29 cellular contexts compared by ENCODE assay signal in genomic region chr5:122154491-122154890, GRCh38. TPM values are rescaled to one million over a fixed set of nuclear protein-coding genes. Genes with fewer than 3 reads are reported as not detected.
DNase-seq lines count a peak whose midpoint lies in the region; ATAC-seq, FAIRE-seq and TF ChIP-seq lines count a peak whose summit lies in the region.
"Had no signal": no experiment of that assay in that cellular context is flagged by ENCODE, and none has a peak within 500 bp of the region (broad histone marks: within the 10 kb centered on the region; RNA-seq: fewer than 3 reads in every experiment).

No MANE protein-coding gene starts in this region.

- H3K9me2 ChIP-seq in GM23248 (ENCODE audit: insufficient read depth): no peaks in the 10 kb centered on the region
- no peaks in the 10 kb centered on the region for H3K9me2 ChIP-seq in hepatocyte (replicated peaks; ENCODE audit: insufficient read depth)

- DNase-seq in GM23248: peak; percentile 70
- no peak for DNase-seq in K562 (ENCODE audit: extremely low read depth in 1 of 4, low spot score in 3 of 4)
- no peak for DNase-seq in hepatocyte (ENCODE audit: low spot score)
- no peak for DNase-seq in suprapubic skin (ENCODE audit: low spot score in 2 of 2)
- DNase-seq in cerebellar nuclear complex (lab: John Stamatoyannopoulos, UW): no peak
- DNase-seq in activated T-cell treated with anti-CD3 and anti-CD28 coated beads, Interleukin-2, amount 50 U/mL, for 4 hours: no peak
- DNase-seq in H7: no peak
- DNase-seq: activated CD4-positive, alpha-beta T cell treated with anti-CD3 and anti-CD28 coated beads, Interleukin-2, amount 50 U/mL, for 4 hours; activated naive CD4-positive, alpha-beta T cell treated with anti-CD3 and anti-CD28 coated beads for 36 hours; C1 segment of cervical spinal cord; COR-L47; GDM1; NCI-H1105 treated with DMSO at 0.1 percent for 48 hours; NCI-H1930; NCI-H526; nephron progenitor cell; ovary; PC-3; stimulated activated CD4-positive, alpha-beta T cell treated with anti-CD3 and anti-CD28 coated beads, Interleukin-1b, Interleukin-23, amount 100 ng/mL, for 48 hours; T-helper 17 cell had no signal

- H3K9me1 ChIP-seq in K562 (ENCODE audit: control insufficient read depth, insufficient read depth, low read length): no peaks in the 10 kb centered on the region

- CTCF ChIA-PET in K562 (lab: Yijun Ruan, JAX; ENCODE audit: low intra/inter-chr PET ratio): no interaction called here

- H3K27me3 Mint-ChIP-seq in activated T-cell treated with anti-CD3 and anti-CD28 coated beads, Interleukin-2, amount 50 U/mL, for 4 hours (ENCODE audit: low read depth): no peaks in the 10 kb centered on the region
- H3K27me3 Mint-ChIP-seq: brain; stimulated activated naive CD8-positive, alpha-beta T cell treated with anti-CD3 and anti-CD28 coated beads, Interleukin-15, Interleukin-2, amounts not matched to agents 100 ng/mL and 50 ng/mL, for 24 hours had no signal

- H3K4me2 ChIP-seq in GM23248 (ENCODE audit: unreplicated experiment) (peak overlapping the region; percentile 79), K562 (ENCODE audit: insufficient read depth, low read length) (no peak overlapping the region), hepatocyte (no peak overlapping the region)

- H4K20me1 ChIP-seq in GM23248 (ENCODE audit: insufficient read depth) (no peaks in the 10 kb centered on the region), K562 (replicated peaks; ENCODE audit: control insufficient read depth, insufficient read depth, low read length) (no peaks in the 10 kb centered on the region), hepatocyte (ENCODE audit: insufficient read depth, poor library complexity, severe bottlenecking) (no peaks in the 10 kb centered on the region)

- intact Hi-C loops in K562 (cut with micrococcal nuclease): no loop called here

- in situ Hi-C loops in GM23248 (cut with MboI) (loop anchor here (25.0 kb wide), 1 partner anchor 192 kb away; the partner anchor contains the start of gene SRFBP1), K562 (cut with MboI) (no loop called here)

- H3K27ac ChIP-seq in GM23248 (peak overlapping the region; percentile 95), K562 (ENCODE audit: extremely low read depth, low read depth, low read length) (0 out of 3 replicates have a peak overlapping the region, but pooled peaks have one; percentile 8), hepatocyte (peak overlapping the region; percentile 63), suprapubic skin (peak overlapping the region; percentile 56)
- H3K27ac ChIP-seq: ovary, SK-N-MC, vagina had no signal

- H3K4me3 ChIP-seq in GM23248 (peak overlapping the region; percentile 46), K562 (no peak overlapping the region), hepatocyte (no peak overlapping the region), suprapubic skin (no peak overlapping the region), H7 (ENCODE audit: insufficient read depth, low read depth, low read length) (no peak overlapping the region)
- H3K4me3 ChIP-seq: ovary, SK-N-MC, thoracic aorta, vagina had no signal

- H3K9me3 ChIP-seq in GM23248 (ENCODE audit: low read depth) (no peaks in the 10 kb centered on the region), K562 (replicated peaks; ENCODE audit: control insufficient read depth, insufficient read depth, low read depth, low read length) (no peaks in the 10 kb centered on the region), hepatocyte (ENCODE audit: low read depth) (no peaks in the 10 kb centered on the region), suprapubic skin (no peaks in the 10 kb centered on the region)
- H3K9me3 ChIP-seq: ovary, thoracic aorta, vagina had no signal

- peaks cover 5% of the 10 kb centered on the region for H3K4me1 Mint-ChIP-seq in activated T-cell treated with anti-CD3 and anti-CD28 coated beads, Interleukin-2, amount 50 U/mL, for 4 hours (ENCODE audit: low read depth)

- TF ChIP-seq RAD21 in K562 (CRISPR knock-in tag; conservative IDR thresholded peaks at IDR 0.05 in 1 of 2, IDR thresholded peaks at IDR 0.05 in 1 of 2): no peak

- no peak for TF ChIP-seq POLR2A in K562 (conservative IDR thresholded peaks at IDR 0.05)
- TF ChIP-seq POLR2A in suprapubic skin (IDR thresholded peaks at IDR 0.05): no peak

- TF ChIP-seq EP300 in K562 (IDR thresholded peaks at IDR 0.05; ENCODE audit: low read length) (no peak), suprapubic skin (IDR thresholded peaks at IDR 0.05) (no peak)

- no peaks in the 10 kb centered on the region for H3K36me3 ChIP-seq in GM23248 (ENCODE audit: low read depth)
- no peaks in the 10 kb centered on the region for H3K36me3 ChIP-seq in K562 (ENCODE audit: control insufficient read depth, insufficient read depth, low read length)
- no peaks in the 10 kb centered on the region for H3K36me3 ChIP-seq in hepatocyte (replicated peaks; ENCODE audit: insufficient read depth, low read depth)
- H3K36me3 ChIP-seq in suprapubic skin: no peaks in the 10 kb centered on the region
- no peaks in the 10 kb centered on the region for H3K36me3 ChIP-seq in H7 (replicated peaks; ENCODE audit: control insufficient read depth, insufficient read depth, low read length)
- H3K36me3 ChIP-seq: ovary, thoracic aorta, vagina had no signal

- WGBS in GM23248 (ENCODE audit: low coverage in 1 of 2, low lambda C conversion rate in 2 of 2, missing lambda C conversion rate in 2 of 2), 2 experiments: 56 to 58% methylated on average over 5 of the region's 5 CpGs
- WGBS in K562 (ENCODE audit: insufficient coverage, low coverage, missing lambda C conversion rate): 62% methylated on average over 5 of the region's 5 CpGs
- 90% methylated on average over 5 of the region's 5 CpGs for WGBS in hepatocyte (ENCODE audit: low lambda C conversion rate, missing lambda C conversion rate)
- WGBS in suprapubic skin: 85% methylated on average over 5 of the region's 5 CpGs

- TF ChIP-seq CTCF in K562 (IDR thresholded peaks at IDR 0.05 in 2 of 3, conservative IDR thresholded peaks at IDR 0.05 in 1 of 3; ENCODE audit: insufficient read depth in 2 of 3, low read depth in 1 of 3, low read length in 3 of 3) (no peak), hepatocyte (IDR thresholded peaks at IDR 0.05; ENCODE audit: poor library complexity) (no peak), suprapubic skin (IDR thresholded peaks at IDR 0.05) (no peak)

- POLR2A ChIA-PET in K562 (lab: Yijun Ruan, JAX): interaction anchor here (1.3 to 1.4 kb wide), 2 partner anchors 10 to 12 kb away, joined by 3 read pairs; no protein-coding TSS in a partner anchor

- no TSS peak for BruUV-seq in K562 (replicated peaks; lab: Mats Ljungman, UMichigan)

- H3K79me2 ChIP-seq in GM23248 (ENCODE audit: insufficient read depth) (no peaks in the 10 kb centered on the region), K562 (ENCODE audit: control insufficient read depth, insufficient read depth, low read length) (no peaks in the 10 kb centered on the region), hepatocyte (no peaks in the 10 kb centered on the region)

- no peaks in the 10 kb centered on the region for H3K9me3 Mint-ChIP-seq in activated T-cell treated with anti-CD3 and anti-CD28 coated beads, Interleukin-2, amount 50 U/mL, for 4 hours
- H3K9me3 Mint-ChIP-seq: activated naive CD4-positive, alpha-beta T cell treated with anti-CD3 and anti-CD28 coated beads for 36 hours; activated T-helper 1 cell treated with anti-CD3 and anti-CD28 coated beads, Interleukin-12 subunit alpha, Interleukin-12 subunit beta, Interleukin-2, Interleukin-4 antibody, amounts not matched to agents 30 ng/mL and 10 ng/mL and 1 ng/mL, durations not matched to agents 14 hours and 24 hours and 36 hours; brain; nephron progenitor cell; stimulated activated naive CD8-positive, alpha-beta T cell treated with anti-CD3 and anti-CD28 coated beads, Interleukin-15, Interleukin-2, amounts not matched to agents 100 ng/mL and 50 ng/mL, for 24 hours had no signal

- peak; percentile 69 for FAIRE-seq in K562 (lab: Jason Lieb, UNC)
- FAIRE-seq: HTR-8/SVneo had no signal

- ATAC-seq in K562: no peak
- no peak for ATAC-seq in activated T-cell treated with anti-CD3 and anti-CD28 coated beads, Interleukin-2, amount 50 U/mL, for 4 hours
- no peak for ATAC-seq in GM21717 (IDR thresholded peaks at IDR 0.05; ENCODE audit: unreplicated experiment)
- ATAC-seq: activated CD4-positive, CD25-positive, alpha-beta regulatory T cell treated with anti-CD3 and anti-CD28 coated beads, Interleukin-2, amount 50 U/mL, for 24 hours; PC-3; T-helper 17 cell had no signal

- peaks cover 56% of the 10 kb centered on the region for H3F3A ChIP-seq in GM23248 (ENCODE audit: insufficient read depth)

- H3K4me1 ChIP-seq in GM23248 (ENCODE audit: insufficient read depth): peaks cover 64% of the 10 kb centered on the region
- peaks cover 4 to 14% of the 10 kb centered on the region in 2 experiments; a peak in 3 of 5 replicates for H3K4me1 ChIP-seq in K562 (replicated peaks in 1 of 2; ENCODE audit: control insufficient read depth in 2 of 2, insufficient read depth in 2 of 2, low read length in 2 of 2)
- no peaks in the 10 kb centered on the region for H3K4me1 ChIP-seq in hepatocyte (ENCODE audit: insufficient read depth)
- peaks cover 6% of the 10 kb centered on the region for H3K4me1 ChIP-seq in suprapubic skin
- H3K4me1 ChIP-seq: vagina had no signal

- H3K9ac ChIP-seq in GM23248: peak overlapping the region; percentile 74
- H3K9ac ChIP-seq in K562 (ENCODE audit: insufficient read depth in 1 of 2, low read depth in 2 of 2, low read length in 2 of 2): no peak overlapping the region

- no peaks in the 10 kb centered on the region for H3K27me3 ChIP-seq in GM23248 (replicated peaks; ENCODE audit: insufficient read depth)
- H3K27me3 ChIP-seq in K562 (ENCODE audit: control insufficient read depth in 2 of 2, insufficient read depth in 2 of 2, low read length in 2 of 2): no peaks in the 10 kb centered on the region
- no peaks in the 10 kb centered on the region for H3K27me3 ChIP-seq in hepatocyte
- no peaks in the 10 kb centered on the region for H3K27me3 ChIP-seq in suprapubic skin
- H3K27me3 ChIP-seq in H7 (ENCODE audit: control insufficient read depth, insufficient read depth, low read length): no peaks in the 10 kb centered on the region
- H3K27me3 ChIP-seq: ovary, vagina had no signal

- H2AFZ ChIP-seq in GM23248: peak overlapping the region; percentile 28; the same call in 1 of the 2 replicates
- H2AFZ ChIP-seq in K562 (ENCODE audit: low read depth, low read length): peak overlapping the region; percentile 81
- H2AFZ ChIP-seq in hepatocyte: no peak overlapping the region

- H3K36me3 Mint-ChIP-seq in activated T-cell treated with anti-CD3 and anti-CD28 coated beads, Interleukin-2, amount 50 U/mL, for 4 hours (ENCODE audit: insufficient read depth): no peaks in the 10 kb centered on the region
- H3K36me3 Mint-ChIP-seq: brain had no signal

- H3K4me3 Mint-ChIP-seq in activated T-cell treated with anti-CD3 and anti-CD28 coated beads, Interleukin-2, amount 50 U/mL, for 4 hours: no peak overlapping the region
- H3K4me3 Mint-ChIP-seq: activated naive CD4-positive, alpha-beta T cell treated with anti-CD3 and anti-CD28 coated beads for 36 hours; activated T-helper 1 cell treated with anti-CD3 and anti-CD28 coated beads, Interleukin-12 subunit alpha, Interleukin-12 subunit beta, Interleukin-2, Interleukin-4 antibody, amounts not matched to agents 30 ng/mL and 10 ng/mL and 1 ng/mL, durations not matched to agents 14 hours and 24 hours and 36 hours; brain; nephron progenitor cell; stimulated activated naive CD8-positive, alpha-beta T cell treated with anti-CD3 and anti-CD28 coated beads, Interleukin-15, Interleukin-2, amounts not matched to agents 100 ng/mL and 50 ng/mL, for 24 hours; T-helper 17 cell had no signal

RNA-seq across cellular contexts. Expression of gene ZNF474, which starts 25.1 kb away (rescaled TPM):
- 0.43 TPM in 1 of 2 replicates, not detected in the other for total RNA-seq in GM23248 (2014; rRNA removed; shearing (Covaris generic))
- 0.21 and 0.23 TPM in 2 replicates for polyA plus RNA-seq in GM23248 (2016; fragmentation: Nextera tagmentation; extraction: Ambion mirVana)
- total RNA-seq in K562 (2011; cell fraction: chromatin; rRNA removed; ENCODE audit: low replicate concordance): 0.23 and 0.95 TPM in 2 replicates
- total RNA-seq in K562 (2011; cell fraction: nucleolus; rRNA removed): 0.17 and 0.79 TPM in 2 replicates
- total RNA-seq in K562 (2011; cell fraction: nucleoplasm; rRNA removed): 0.44 and 0.92 TPM in 2 replicates
- total RNA-seq in K562 (2014; rRNA removed): 0.08 and 0.50 TPM in 2 replicates
- total RNA-seq in K562 (2014; rRNA removed; fragmentation: Illumina TruSeq; extraction: Trizol): 0.45 and 0.47 TPM in 2 replicates
- 0.26 and 0.62 TPM in 2 replicates for total RNA-seq in K562 (2015; rRNA removed; fragmentation: Illumina TruSeq; extraction: Trizol)
- 0.16 and 0.25 TPM in 2 replicates for total RNA-seq in K562 (2021)
- polyA plus RNA-seq in K562 (2011; rRNA removed): 0.31 and 0.45 TPM in 2 replicates
- polyA plus RNA-seq in K562 (2011; cell fraction: cytosol; rRNA removed): 0.12 and 0.21 TPM in 2 replicates
- 0.28 and 0.63 TPM in 2 replicates for polyA plus RNA-seq in K562 (2011; cell fraction: nucleus; rRNA removed)
- polyA plus RNA-seq in K562 (2012): 0.08 and 0.39 TPM in 2 replicates
- 0.22 and 0.31 TPM in 2 replicates for polyA plus RNA-seq in K562 (2014; fragmentation: Illumina TruSeq; extraction: Trizol)
- under 1 TPM; 0.35 to 0.39 TPM for polyA plus RNA-seq in K562 (2014; fragmentation: Nextera tagmentation; extraction: Ambion mirVana)
- 0.13 and 0.21 TPM in 2 replicates for polyA plus RNA-seq in K562 (2014; rRNA removed)
- 0.42 and 0.60 TPM in 2 replicates for polyA minus RNA-seq in K562 (2011; rRNA and poly(A)+ RNA removed)
- not detected in 2 replicates for polyA minus RNA-seq in K562 (2011; cell fraction: cytosol; rRNA and poly(A)+ RNA removed)
- polyA minus RNA-seq in K562 (2011; cell fraction: nucleus; rRNA and poly(A)+ RNA removed): 0.27 and 0.44 TPM in 2 replicates
- 0.43 and 1.9 TPM in 2 replicates for total RNA-seq in hepatocyte
- polyA plus RNA-seq in hepatocyte: 1.7 and 2.8 TPM in 2 replicates
- 1 to 10 TPM in 3 of 4 donors, not detected in 1; 1.0 to 2.0 (median 1.4) TPM for total RNA-seq in suprapubic skin
- under 1 TPM in 2 of 3 donors, not detected in 1; 0.25 to 0.40 TPM for total RNA-seq in activated T-cell treated with anti-CD3 and anti-CD28 coated beads, Interleukin-2, amount 50 U/mL, for 4 hours
- 1.7 TPM in 1 of 2 replicates, not detected in the other for total RNA-seq in H7 (2014; rRNA removed; shearing (Covaris generic))
- total RNA-seq: activated naive CD4-positive, alpha-beta T cell treated with anti-CD3 and anti-CD28 coated beads for 36 hours; activated T-helper 1 cell treated with anti-CD3 and anti-CD28 coated beads, Interleukin-12 subunit alpha, Interleukin-12 subunit beta, Interleukin-2, Interleukin-4 antibody, amounts not matched to agents 30 ng/mL and 10 ng/mL and 1 ng/mL, durations not matched to agents 14 hours and 24 hours and 36 hours had no signal

Comparison
In these comparisons a context has a peak if more than half of its experiments do, and no peak if none do; other contexts are left out.
1. H3K27ac ChIP-seq: peak in every context shown above with its lines; median percentile 95 in GM23248; 63 in hepatocyte; 56 in suprapubic skin; 8 in K562.